1 cellular context compared by ENCODE assay signal in the genomic region with DNA sequence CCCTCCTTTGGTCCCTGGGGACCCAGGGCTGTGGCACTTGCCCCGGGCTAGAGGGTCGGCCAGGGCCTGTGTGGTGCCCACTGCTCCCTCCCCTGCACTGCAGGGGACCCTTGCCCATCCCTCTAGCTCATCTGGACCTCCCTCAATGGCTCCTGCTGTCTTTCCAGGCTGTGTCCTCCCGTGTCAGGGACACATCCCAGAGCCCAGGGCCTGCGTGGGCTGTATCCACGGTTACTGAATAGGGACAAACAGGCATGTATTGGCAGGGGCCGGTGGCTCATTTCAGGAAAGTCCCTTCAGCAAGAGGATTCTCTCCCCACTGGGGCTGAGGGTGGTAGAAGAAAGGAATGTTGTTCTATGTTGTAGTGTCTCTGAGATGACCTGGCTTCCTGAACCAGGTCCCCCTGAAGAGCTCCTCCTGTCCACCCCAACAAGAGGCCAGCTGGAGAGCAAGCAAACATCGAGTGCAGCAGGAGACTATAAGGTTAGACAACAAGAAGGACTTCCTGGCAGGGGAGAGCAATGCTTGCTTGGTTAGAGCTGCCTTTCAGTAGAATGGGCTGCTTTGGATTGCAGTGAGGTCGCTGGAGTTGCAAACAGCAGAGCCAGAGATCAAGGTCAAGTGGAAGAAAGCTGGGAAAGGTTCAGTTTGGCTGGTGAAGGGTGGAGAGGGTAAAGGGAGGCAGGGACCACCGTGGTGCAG.
TF ChIP-seq lines count a peak whose summit lies in the region.

No MANE protein-coding gene starts in this region.

TF ChIP-seq in H1, 55 proteins besides CTCF, POLR2A, EP300 and RAD21:
- TF ChIP-seq HDAC2 (IDR thresholded peaks at IDR 0.05; ENCODE audit: borderline replicate concordance in 1 of 2, low read depth in 2 of 2, low read length in 2 of 2) (peak in 1 of 2 experiments; percentile 100; a peak in 2 of 4 replicates), KDM1A (IDR thresholded peaks at IDR 0.05; ENCODE audit: borderline replicate concordance, low read length) (peak; percentile 100), SIN3A (conservative IDR thresholded peaks at IDR 0.05 in 1 of 2, IDR thresholded peaks at IDR 0.05 in 1 of 2; ENCODE audit: low read depth in 1 of 2, low read length in 2 of 2) (no peak)
